12 cellular contexts compared by ENCODE assay signal in genomic region chr16:27168790-27169189, GRCh38. TPM values are rescaled to one million over a fixed set of nuclear protein-coding genes. Genes with fewer than 3 reads are reported as not detected.
DNase-seq lines count a peak whose midpoint lies in the region; ATAC-seq, FAIRE-seq and TF ChIP-seq lines count a peak whose summit lies in the region.
"Had no signal": no experiment of that assay in that cellular context is flagged by ENCODE, and none has a peak within 500 bp of the region (broad histone marks: within the 10 kb centered on the region; RNA-seq: fewer than 3 reads in every experiment).

No MANE protein-coding gene starts in this region.

- DNase-seq in activated naive CD4-positive, alpha-beta T cell treated with Interleukin-2 at 50 U/mL for 16 hours, result no peak
- no peak for DNase-seq in CD4-positive, alpha-beta memory T cell
- DNase-seq in NCI-H69 (lab: John Stamatoyannopoulos, UW), result peak; percentile 75
- DNase-seq in effector memory CD8-positive, alpha-beta T cell, result no peak
- DNase-seq in GM12892 (ENCODE audit: insufficient read length), result no peak
- DNase-seq in breast epithelium (ENCODE audit: low spot score in 2 of 2), result no peak
- no peak for DNase-seq in CD14-positive monocyte (ENCODE audit: low spot score)

- H3K4me3 Mint-ChIP-seq in activated naive CD4-positive, alpha-beta T cell treated with anti-CD3 and anti-CD28 coated beads, Interleukin-2, amount 50 U/mL, for 24 hours, result no peak overlapping the region
- peak overlapping the region in 2 of 8 donors; percentile 11 to 51 for H3K4me3 Mint-ChIP-seq in CD4-positive, alpha-beta memory T cell
- peak overlapping the region in 1 of 2 donors; percentile 54 for H3K4me3 Mint-ChIP-seq in effector memory CD8-positive, alpha-beta T cell
- no peak overlapping the region for H3K4me3 Mint-ChIP-seq in CD14-positive monocyte
- H3K4me3 Mint-ChIP-seq: H9 had no signal

- no peaks in the 10 kb centered on the region for H3K27me3 ChIP-seq in CD4-positive, alpha-beta memory T cell (ENCODE audit: insufficient read depth, low read length)
- no peaks in the 10 kb centered on the region for H3K27me3 ChIP-seq in breast epithelium
- H3K27me3 ChIP-seq: SJSA1 had no signal

- H3K4me1 ChIP-seq in CD4-positive, alpha-beta memory T cell (ENCODE audit: insufficient read depth, low read length), result peaks cover 59% of the 10 kb centered on the region
- no peaks in the 10 kb centered on the region for H3K4me1 ChIP-seq in breast epithelium
- H3K4me1 ChIP-seq: Caco-2, SJSA1 had no signal

- no peak for TF ChIP-seq POLR2A in GM12892 (IDR thresholded peaks at IDR 0.05; ENCODE audit: low read depth, low read length)
- no peak for TF ChIP-seq POLR2A in breast epithelium (IDR thresholded peaks at IDR 0.05)

- CTCF ChIA-PET in CD4-positive, alpha-beta memory T cell (lab: Charles Lee; ENCODE audit: partially characterized antibody), result interaction anchor here (0.7 to 23.4 kb wide), 9 partner anchors 11 to 236 kb away, joined by 3 to 415 read pairs (median 13); partner anchors contain the start of gene KDM8

- H3K27ac ChIP-seq in CD4-positive, alpha-beta memory T cell (ENCODE audit: low read depth, low read length), result no peak overlapping the region
- no peak overlapping the region for H3K27ac ChIP-seq in breast epithelium
- H3K27ac ChIP-seq: PC-9, SJSA1 had no signal

- H3K9me3 ChIP-seq in CD4-positive, alpha-beta memory T cell (ENCODE audit: control insufficient read depth in 1 of 2, low read length in 2 of 2), result no peaks in the 10 kb centered on the region
- peaks cover 2% of the 10 kb centered on the region in 2 donors for H3K9me3 ChIP-seq in breast epithelium
- H3K9me3 ChIP-seq: Caco-2, SJSA1 had no signal

- H3K27ac Mint-ChIP-seq in activated naive CD4-positive, alpha-beta T cell treated with anti-CD3 and anti-CD28 coated beads, Interleukin-2, amount 50 U/mL, for 24 hours, result peak overlapping the region; percentile 70
- H3K27ac Mint-ChIP-seq in CD4-positive, alpha-beta memory T cell, result peak overlapping the region; percentile 66 to 98 (median 96)
- peak overlapping the region; percentile 75 to 89 for H3K27ac Mint-ChIP-seq in effector memory CD8-positive, alpha-beta T cell
- no peak overlapping the region for H3K27ac Mint-ChIP-seq in CD14-positive monocyte

- ATAC-seq in effector memory CD8-positive, alpha-beta T cell (replicated peaks), result no peak

- no peaks in the 10 kb centered on the region for H3K27me3 Mint-ChIP-seq in activated naive CD4-positive, alpha-beta T cell treated with anti-CD3 and anti-CD28 coated beads, Interleukin-2, amount 50 U/mL, for 24 hours
- H3K27me3 Mint-ChIP-seq in CD4-positive, alpha-beta memory T cell, result no peaks in the 10 kb centered on the region
- H3K27me3 Mint-ChIP-seq in effector memory CD8-positive, alpha-beta T cell, result no peaks in the 10 kb centered on the region
- peaks cover 2 to 6% (median 3%) of the 10 kb centered on the region in 3 donors for H3K27me3 Mint-ChIP-seq in CD14-positive monocyte (ENCODE audit: low read depth in 3 of 3)

- peaks cover 67% of the 10 kb centered on the region for H3K4me1 Mint-ChIP-seq in activated naive CD4-positive, alpha-beta T cell treated with anti-CD3 and anti-CD28 coated beads, Interleukin-2, amount 50 U/mL, for 24 hours
- peaks cover 38 to 66% (median 56%) of the 10 kb centered on the region in 4 donors for H3K4me1 Mint-ChIP-seq in CD4-positive, alpha-beta memory T cell
- H3K4me1 Mint-ChIP-seq in effector memory CD8-positive, alpha-beta T cell (ENCODE audit: low read depth in 2 of 2), result peaks cover 38 to 51% of the 10 kb centered on the region in 2 donors
- H3K4me1 Mint-ChIP-seq in CD14-positive monocyte, result peaks cover 6% of the 10 kb centered on the region
- H3K4me1 Mint-ChIP-seq: H9 had no signal

- peaks cover 2% of the 10 kb centered on the region for H3K36me3 Mint-ChIP-seq in activated naive CD4-positive, alpha-beta T cell treated with anti-CD3 and anti-CD28 coated beads, Interleukin-2, amount 50 U/mL, for 24 hours
- H3K36me3 Mint-ChIP-seq in CD4-positive, alpha-beta memory T cell, result peaks cover 0 to 2% of the 10 kb centered on the region in 2 donors
- peaks cover 11% of the 10 kb centered on the region for H3K36me3 Mint-ChIP-seq in effector memory CD8-positive, alpha-beta T cell (ENCODE audit: insufficient read depth)
- H3K36me3 Mint-ChIP-seq in CD14-positive monocyte, result no peaks in the 10 kb centered on the region

- no peaks in the 10 kb centered on the region for H3K9me3 Mint-ChIP-seq in activated naive CD4-positive, alpha-beta T cell treated with anti-CD3 and anti-CD28 coated beads, Interleukin-2, amount 50 U/mL, for 24 hours
- peaks cover 0 to 10% (median under 1%) of the 10 kb centered on the region in 8 donors for H3K9me3 Mint-ChIP-seq in CD4-positive, alpha-beta memory T cell
- H3K9me3 Mint-ChIP-seq in effector memory CD8-positive, alpha-beta T cell, result no peaks in the 10 kb centered on the region
- H3K9me3 Mint-ChIP-seq in CD14-positive monocyte, result peaks cover 8 to 21% (median 14%) of the 10 kb centered on the region in 7 donors

- intact Hi-C loops in CD4-positive, alpha-beta memory T cell (cut with micrococcal nuclease), result loop anchor here (1.0 kb wide), 1 partner anchor 13 kb away; no protein-coding TSS in a partner anchor
- intact Hi-C loops in breast epithelium (cut with DNase I; ENCODE audit: low total_unique reads) (no loop called here), CD14-positive monocyte (cut with micrococcal nuclease) (no loop called here)

- FAIRE-seq in GM12892 (lab: Jason Lieb, UNC), result no peak

- no peak overlapping the region for H3K4me3 ChIP-seq in CD4-positive, alpha-beta memory T cell (ENCODE audit: low read length in 2 of 2)
- no peak overlapping the region for H3K4me3 ChIP-seq in breast epithelium
- H3K4me3 ChIP-seq: PC-9, SJSA1 had no signal

- TF ChIP-seq CTCF in breast epithelium (IDR thresholded peaks at IDR 0.05) (no peak), CD14-positive monocyte (IDR thresholded peaks at IDR 0.05) (no peak)

- POLR2A ChIA-PET in CD4-positive, alpha-beta memory T cell (lab: Charles Lee; ENCODE audit: partially characterized antibody), result interaction anchor here (1.1 to 4.7 kb wide), 11 partner anchors 9 to 281 kb away, joined by 3 to 78 read pairs (median 11); partner anchors contain the start of gene KDM8

- H3K36me3 ChIP-seq in CD4-positive, alpha-beta memory T cell (ENCODE audit: insufficient read depth, low read length), result no peaks in the 10 kb centered on the region
- no peaks in the 10 kb centered on the region for H3K36me3 ChIP-seq in breast epithelium
- H3K36me3 ChIP-seq: SJSA1 had no signal

RNA-seq across cellular contexts. Expression of gene KDM8, which starts 34.5 kb away (rescaled TPM):
- total RNA-seq in CD4-positive, alpha-beta memory T cell, result 10 to 100 TPM; 28.6 to 31.0 TPM
- 1 to 10 TPM; 4.8 to 8.1 TPM for polyA plus RNA-seq in CD4-positive, alpha-beta memory T cell
- polyA plus RNA-seq in GM12892 (2012; ENCODE audit: missing spikeins), result 2.3 TPM
- total RNA-seq in breast epithelium, result 1 to 10 TPM; 1.9 to 4.5 (median 4.3) TPM
- polyA plus RNA-seq in CD14-positive monocyte, result 1 to 10 TPM in 1 of 2 donors, under 1 TPM in 1; 0.40 to 1.5 TPM

Comparison
In these comparisons a context has a peak if more than half of its experiments do, and no peak if none do; other contexts are left out.
1. H3K27ac Mint-ChIP-seq: peak in activated naive CD4-positive, alpha-beta T cell treated with anti-CD3 and anti-CD28 coated beads, Interleukin-2, amount 50 U/mL, for 24 hours (single experiment), CD4-positive, alpha-beta memory T cell (7 of 7) and effector memory CD8-positive, alpha-beta T cell (2 of 2); none in CD14-positive monocyte (0 of 7).
2. RNA of gene KDM8, which starts 34.5 kb away (total RNA-seq): 28.6 to 31.0 TPM in CD4-positive, alpha-beta memory T cell; 1.9 to 4.5 TPM in breast epithelium; every median in the first group is over 4 times any median in the second.